Comparison of ENCODE assay signal across 9 cellular contexts in genomic region chr2:207926133-207927076, GRCh38.
DNase-seq lines count a peak whose midpoint lies in the region; ATAC-seq, FAIRE-seq and TF ChIP-seq lines count a peak whose summit lies in the region.
"Had no signal": no experiment of that assay in that cellular context is flagged by ENCODE, and none has a peak within 500 bp of the region (broad histone marks: within the 10 kb centered on the region; RNA-seq: fewer than 3 reads in every experiment).

No MANE protein-coding gene starts in this region.

- DNase-seq in bronchial epithelial cell (ENCODE audit: low read depth) = peak; percentile 56
- peak in 1 of 2 donors; percentile 53 for DNase-seq in left colon
- no peak for DNase-seq in effector CD4-positive, alpha-beta T cell
- DNase-seq: SIG-M5 had no signal

- H3K27ac ChIP-seq in HEK293 (ENCODE audit: extremely low read depth, low read depth, low read length) = no peak overlapping the region; the same call in 1 of the 2 replicates
- peak overlapping the region; percentile 81 for H3K27ac ChIP-seq in stomach smooth muscle (ENCODE audit: low read length)

- peak; percentile 64 for FAIRE-seq in bronchial epithelial cell (lab: Jason Lieb, UNC)

- POLR2A ChIA-PET in HEK293 (lab: Yijun Ruan, JAX) = no interaction called here

- TF ChIP-seq CTCF in HEK293 (tag by site-specific recombination; IDR thresholded peaks at IDR 0.05) (no peak), bronchial epithelial cell (IDR thresholded peaks at IDR 0.05; ENCODE audit: insufficient read depth, low read length, severe bottlenecking) (no peak)

- intact Hi-C loops in left colon (cut with DNase I, micrococcal nuclease) = no loop called here

- H3K9ac ChIP-seq in stomach smooth muscle (ENCODE audit: low read length in 2 of 2) = peak overlapping the region; percentile 14 to 72

- CTCF ChIA-PET in HEK293 (lab: Yijun Ruan, JAX) = no interaction called here

- no peaks in the 10 kb centered on the region for H3K27me3 ChIP-seq in bronchial epithelial cell (ENCODE audit: control insufficient read depth, insufficient read depth, low read length)
- no peaks in the 10 kb centered on the region for H3K27me3 ChIP-seq in stomach smooth muscle (ENCODE audit: control insufficient read depth in 1 of 2, insufficient read depth in 2 of 2, low read length in 2 of 2)

- H3K9me3 ChIP-seq in HEK293 (ENCODE audit: control insufficient read depth, insufficient read depth, low read depth, low read length) = no peaks in the 10 kb centered on the region
- H3K9me3 ChIP-seq in stomach smooth muscle (ENCODE audit: control insufficient read depth in 2 of 2, low read length in 2 of 2) = no peaks in the 10 kb centered on the region

- H3K4me3 ChIP-seq in HEK293 (ENCODE audit: low read depth, low read length) (no peak overlapping the region), bronchial epithelial cell (ENCODE audit: low read depth, low read length) (no peak overlapping the region), stomach smooth muscle (ENCODE audit: low read length in 2 of 2) (peak overlapping the region in 1 of 2 donors; percentile 30)

- ATAC-seq in left colon (peak; percentile 8), GM21619 (IDR thresholded peaks at IDR 0.05; ENCODE audit: unreplicated experiment) (no peak), GM18870 (IDR thresholded peaks at IDR 0.05; ENCODE audit: unreplicated experiment) (no peak), HG03342 (IDR thresholded peaks at IDR 0.05; ENCODE audit: unreplicated experiment) (no peak)

- H3K36me3 ChIP-seq in HEK293 (ENCODE audit: control insufficient read depth in 2 of 2, insufficient read depth in 1 of 2, low read length in 2 of 2) (peaks cover 0 to 3% of the 10 kb centered on the region in 2 experiments; a peak in 1 of 3 replicates), bronchial epithelial cell (ENCODE audit: control insufficient read depth, insufficient read depth, low read length) (no peaks in the 10 kb centered on the region), stomach smooth muscle (ENCODE audit: control insufficient read depth in 2 of 2, insufficient read depth in 2 of 2, low read length in 2 of 2) (no peaks in the 10 kb centered on the region)

- H3K4me1 ChIP-seq in HEK293 (ENCODE audit: control insufficient read depth, insufficient read depth, low read length) = peaks cover 28% of the 10 kb centered on the region
- H3K4me1 ChIP-seq in stomach smooth muscle (ENCODE audit: control insufficient read depth, insufficient read depth, low read length) = peaks cover 13% of the 10 kb centered on the region

TF ChIP-seq in HEK293, 187 proteins besides CTCF, POLR2A, EP300 and RAD21 (continues in another document):
- TF ChIP-seq YY2 (tag by site-specific recombination; IDR thresholded peaks at IDR 0.05) = no peak
- no peak for TF ChIP-seq ZNF792 (tag by site-specific recombination; IDR thresholded peaks at IDR 0.05)
- no peak for TF ChIP-seq ZNF184 (tag by site-specific recombination; IDR thresholded peaks at IDR 0.05)
- TF ChIP-seq ZNF658 (tag by site-specific recombination; IDR thresholded peaks at IDR 0.05) = no peak
- no peak for TF ChIP-seq ZNF677 (tag by site-specific recombination; IDR thresholded peaks at IDR 0.05)
- no peak for TF ChIP-seq ZNF416 (tag by site-specific recombination; IDR thresholded peaks at IDR 0.05)
- no peak for TF ChIP-seq GFI1B (tag by site-specific recombination; IDR thresholded peaks at IDR 0.05)
- TF ChIP-seq ZIC2 (tag by site-specific recombination; IDR thresholded peaks at IDR 0.05) = no peak
- TF ChIP-seq ZNF169 (tag by site-specific recombination; IDR thresholded peaks at IDR 0.05) = no peak
- no peak for TF ChIP-seq ZNF558 (tag by site-specific recombination; IDR thresholded peaks at IDR 0.05)
- no peak for TF ChIP-seq ZBTB1 (tag by site-specific recombination; IDR thresholded peaks at IDR 0.05)
- peak; percentile 60; the same call in 1 of the 2 replicates for TF ChIP-seq ZNF341 (tag by site-specific recombination; IDR thresholded peaks at IDR 0.05; ENCODE audit: low read depth)
- TF ChIP-seq ZNF175 (tag by site-specific recombination; IDR thresholded peaks at IDR 0.05) = no peak
- TF ChIP-seq PRDM4 (tag by site-specific recombination; IDR thresholded peaks at IDR 0.05) = 0 out of 2 replicates have a peak, but pooled peaks have one; percentile 22
- no peak for TF ChIP-seq ZNF19 (tag by site-specific recombination; IDR thresholded peaks at IDR 0.05; ENCODE audit: low read depth)
- no peak for TF ChIP-seq ZNF280D (tag by site-specific recombination; IDR thresholded peaks at IDR 0.05)
- TF ChIP-seq PRDM6 (tag by site-specific recombination; IDR thresholded peaks at IDR 0.05) = peak; percentile 73
- no peak for TF ChIP-seq KLF1 (tag by site-specific recombination; IDR thresholded peaks at IDR 0.05)
- peak; percentile 81 for TF ChIP-seq ZNF10 (tag by site-specific recombination; IDR thresholded peaks at IDR 0.05)
